Comparison of ENCODE assay signal across 8 cellular contexts in genomic region chr20:38321959-38322598, GRCh38. TPM values are rescaled to one million over a fixed set of nuclear protein-coding genes. Genes with fewer than 3 reads are reported as not detected.
DNase-seq lines count a peak whose midpoint lies in the region; ATAC-seq, FAIRE-seq and TF ChIP-seq lines count a peak whose summit lies in the region.

No MANE protein-coding gene starts in this region.

- no peaks in the 10 kb centered on the region for H3K4me1 Mint-ChIP-seq in endothelial cell (ENCODE audit: unreplicated experiment)

- peak; percentile 69 for DNase-seq in OCI-M1 (lab: John Stamatoyannopoulos, UW)
- DNase-seq in endothelial cell (ENCODE audit: low spot score), result peak; percentile 54
- DNase-seq in myocyte (ENCODE audit: low read depth), result peak; percentile 72
- DNase-seq in NOMO-1 treated with DMSO at 0.1 percent for 48 hours (lab: John Stamatoyannopoulos, UW; ENCODE audit: unreplicated experiment), result no peak

- no peak overlapping the region for H3K27ac Mint-ChIP-seq in endothelial cell (ENCODE audit: unreplicated experiment)

- no peak overlapping the region for H3K4me3 Mint-ChIP-seq in endothelial cell (ENCODE audit: unreplicated experiment)

- no peaks in the 10 kb centered on the region for H3K36me3 Mint-ChIP-seq in endothelial cell (ENCODE audit: low read depth, unreplicated experiment)

- ATAC-seq in HG03039 (IDR thresholded peaks at IDR 0.05; ENCODE audit: unreplicated experiment) (no peak), GM18870 (IDR thresholded peaks at IDR 0.05; ENCODE audit: unreplicated experiment) (no peak)

- no peaks in the 10 kb centered on the region for H3K27me3 Mint-ChIP-seq in endothelial cell (ENCODE audit: unreplicated experiment)

- FAIRE-seq in A204.1 (lab: Jason Lieb, UNC), result peak; percentile 95

- peak; percentile 54 for TF ChIP-seq CTCF in GM12873 (IDR thresholded peaks at IDR 0.05; ENCODE audit: insufficient read depth, low read depth, low read length, missing control alignments)
- peak; percentile 68 for TF ChIP-seq CTCF in endothelial cell (IDR thresholded peaks at IDR 0.05; ENCODE audit: unreplicated experiment)

- no peaks in the 10 kb centered on the region for H3K9me3 Mint-ChIP-seq in endothelial cell (ENCODE audit: unreplicated experiment)

RNA-seq across cellular contexts. Expression of gene BPI, which starts 18.1 kb away (rescaled TPM):
- not detected for total RNA-seq in endothelial cell (ENCODE audit: unreplicated experiment)
- not detected in 2 replicates for total RNA-seq in myocyte
- polyA plus RNA-seq in myocyte (2012), result not detected

RNA-seq across cellular contexts. Expression of gene LBP, which starts 24.2 kb away (rescaled TPM):
- total RNA-seq in endothelial cell (ENCODE audit: unreplicated experiment) (1.2 TPM), myocyte (not detected in 2 replicates)
- polyA plus RNA-seq in myocyte (2012), result not detected
